In the genomic region with DNA sequence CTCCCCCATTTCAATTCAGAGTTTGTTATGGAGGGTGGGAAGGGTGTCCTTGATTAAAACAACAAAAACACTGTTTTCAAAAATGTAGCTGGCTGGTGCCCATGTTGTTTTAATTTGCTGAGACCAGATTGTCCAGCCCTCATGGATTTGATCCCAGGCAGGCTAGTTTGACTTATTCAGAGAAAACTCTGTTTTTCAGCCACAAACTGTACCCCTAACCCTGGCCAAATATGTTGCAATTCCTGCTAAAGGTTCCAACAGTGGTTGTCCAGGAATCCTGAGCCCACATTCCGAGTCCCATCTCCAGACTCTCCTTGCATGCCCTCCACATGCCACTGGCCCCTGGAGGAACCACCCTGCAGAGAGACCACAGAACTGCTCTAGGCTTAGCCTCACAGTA, we compare ENCODE assay signal across 20 cellular contexts. TPM values are rescaled to one million over a fixed set of nuclear protein-coding genes. Genes with fewer than 3 reads are reported as not detected.
DNase-seq lines count a peak whose midpoint lies in the region; ATAC-seq and TF ChIP-seq lines count a peak whose summit lies in the region.
"Had no signal": no experiment of that assay in that cellular context is flagged by ENCODE, and none has a peak within 500 bp of the region (broad histone marks: within the 10 kb centered on the region; RNA-seq: fewer than 3 reads in every experiment).

No MANE protein-coding gene starts in this region.

- H3K9me3 Mint-ChIP-seq in HFFc6: no peaks in the 10 kb centered on the region

- TF ChIP-seq CTCF in AG10803 (conservative IDR thresholded peaks at IDR 0.05; ENCODE audit: low read length): no peak
- no peak for TF ChIP-seq CTCF in ovary (IDR thresholded peaks at IDR 0.05)
- TF ChIP-seq CTCF in HFFc6 (IDR thresholded peaks at IDR 0.05): no peak

- H3K4me3 Mint-ChIP-seq in HFFc6: no peak overlapping the region

- H3K4me1 Mint-ChIP-seq in HFFc6 (ENCODE audit: low read depth): peaks cover 38% of the 10 kb centered on the region

- no peaks in the 10 kb centered on the region; the same call in 1 of the 2 replicates for H3K27me3 Mint-ChIP-seq in HFFc6 (ENCODE audit: insufficient read depth)

- intact Hi-C loops in ovary (cut with DNase I): loop anchor here in 3 of 4 donors (5.0 kb wide), 2 partner anchors 63 to 318 kb away; partner anchors contain the start of gene MED13L (in 2 of the 3)

- no peaks in the 10 kb centered on the region for H3K36me3 ChIP-seq in ovary
- H3K36me3 ChIP-seq: tibial artery had no signal

- H3K4me3 ChIP-seq in AG10803 (ENCODE audit: low read length): no peak overlapping the region
- no peak overlapping the region for H3K4me3 ChIP-seq in ovary
- H3K4me3 ChIP-seq: GM12878, hepatocyte, tibial artery had no signal

- no peaks in the 10 kb centered on the region for H3K36me3 Mint-ChIP-seq in HFFc6 (ENCODE audit: low read depth)

- TF ChIP-seq POLR2A in ovary (IDR thresholded peaks at IDR 0.05): no peak

- WGBS in ovary, 3 donors: 0 to 13% (median 0%) methylated on average over 1 of the region's 1 CpG

- peaks cover 36% of the 10 kb centered on the region for H3K4me1 ChIP-seq in ovary (ENCODE audit: insufficient read depth)

- DNase-seq in AG10803 (ENCODE audit: low read depth): peak; percentile 96
- DNase-seq in GM03348 (ENCODE audit: low spot score): peak; percentile 80
- DNase-seq in fibroblast of gingiva (ENCODE audit: low read depth): peak; percentile 94
- peak in 3 of 5 donors; percentile 50 to 73 (median 54) for DNase-seq in ovary
- DNase-seq in HFFc6: no peak
- no peak for DNase-seq in NCI-H2171 treated with DMSO at 0.1 percent for 48 hours (lab: John Stamatoyannopoulos, UW)
- DNase-seq: activated CD4-positive, alpha-beta T cell treated with anti-CD3 and anti-CD28 coated beads, Interleukin-2, amount 10 ng/mL, durations not matched to agents 24 days and 14 days; activated CD8-positive, alpha-beta memory T cell treated with anti-CD3 and anti-CD28 coated beads, Interleukin-2, amount 50 U/mL, for 48 hours; activated gamma-delta T cell; cerebellar nuclear complex; H7; MM.1S; NCI-H748 treated with DMSO at 0.1 percent for 48 hours; SIG-M5; T-helper 1 cell had no signal

- no peaks in the 10 kb centered on the region for H3K27me3 ChIP-seq in ovary
- H3K27me3 ChIP-seq: hepatocyte, tibial artery had no signal

- H3K9me3 ChIP-seq in ovary: no peaks in the 10 kb centered on the region
- H3K9me3 ChIP-seq: tibial artery had no signal

- ATAC-seq in GM21529 (IDR thresholded peaks at IDR 0.05; ENCODE audit: unreplicated experiment) (no peak), HG03439 (IDR thresholded peaks at IDR 0.05; ENCODE audit: unreplicated experiment) (no peak)

- TF ChIP-seq EP300 in ovary (IDR thresholded peaks at IDR 0.05): no peak

- H3K27ac Mint-ChIP-seq in HFFc6: no peak overlapping the region

- H3K27ac ChIP-seq in ovary: no peak overlapping the region
- H3K27ac ChIP-seq: hepatocyte, tibial artery had no signal

RNA-seq across cellular contexts. Expression of gene MAP1LC3B2, which starts 36.0 kb away (rescaled TPM):
- 1 to 10 TPM in 6 of 7 donors, under 1 TPM in 1; 0.80 to 9.9 (median 3.1) TPM for total RNA-seq in ovary
- 1 to 10 TPM; 2.1 to 2.2 TPM for polyA plus RNA-seq in ovary
- total RNA-seq in HFFc6 (2021; fragmentation: NEBNext Ultra II Directional; extraction: Animal tissue kit (Norgen Biotek cat#: 25700)): 1 to 10 TPM; 1.7 to 3.7 (median 2.9) TPM
- total RNA-seq: GM12878, H7, hepatocyte had no signal

Comparison
In these comparisons a context has a peak if more than half of its experiments do, and no peak if none do; other contexts are left out.
1. DNase-seq: peak in AG10803 (single experiment), GM03348 (single experiment), fibroblast of gingiva (single experiment) and ovary (3 of 5); none in HFFc6 (single experiment) and NCI-H2171 treated with DMSO at 0.1 percent for 48 hours (single experiment).